ENCODE assay signal across 10 cellular contexts in the genomic region with DNA sequence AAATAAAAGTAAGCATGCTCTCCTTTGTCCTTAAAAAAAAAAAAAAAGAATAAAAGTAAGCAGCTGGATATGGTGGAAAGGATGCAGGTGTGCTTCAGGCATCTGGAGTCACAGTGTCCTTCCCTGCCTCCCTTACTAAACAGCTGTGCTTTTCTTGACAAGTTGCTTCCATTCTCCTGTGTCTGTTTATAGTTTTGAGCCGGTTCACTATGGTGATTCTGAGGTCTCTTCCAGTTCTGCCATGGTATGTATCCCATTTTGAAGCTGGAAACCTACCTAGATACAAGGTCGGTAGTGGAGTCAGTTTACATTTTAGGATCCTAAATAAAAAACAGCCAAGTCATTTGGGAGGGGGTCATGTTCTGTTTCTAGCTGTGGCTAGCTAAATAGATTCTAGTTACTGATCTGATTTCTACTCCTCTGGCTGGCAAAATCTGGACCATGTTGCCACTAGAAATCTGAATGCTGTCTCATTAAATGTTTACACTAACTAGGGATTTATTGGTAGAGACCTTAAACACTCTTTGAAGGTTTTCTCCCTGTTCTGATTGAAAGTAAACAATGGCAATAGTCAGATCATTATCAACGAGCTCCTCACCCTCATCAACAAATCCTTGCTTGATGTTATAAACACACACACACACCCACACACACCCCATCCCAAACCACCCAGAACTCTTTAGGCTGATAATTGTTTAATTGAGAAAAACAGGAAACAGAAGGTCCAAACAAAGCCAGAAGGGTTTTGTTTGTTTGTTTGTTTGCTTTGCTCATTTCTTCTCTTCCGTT. TPM values are rescaled to one million over a fixed set of nuclear protein-coding genes. Genes with fewer than 3 reads are reported as not detected.
DNase-seq lines count a peak whose midpoint lies in the region; ATAC-seq, FAIRE-seq and TF ChIP-seq lines count a peak whose summit lies in the region.
"Had no signal": no experiment of that assay in that cellular context is flagged by ENCODE, and none has a peak within 500 bp of the region (broad histone marks: within the 10 kb centered on the region; RNA-seq: fewer than 3 reads in every experiment).

No MANE protein-coding gene starts in this region.

- ATAC-seq in HG02981 (IDR thresholded peaks at IDR 0.05; ENCODE audit: unreplicated experiment) (no peak), HG03108 (IDR thresholded peaks at IDR 0.05; ENCODE audit: unreplicated experiment) (no peak)
- ATAC-seq: left ventricle myocardium superior had no signal

- no peaks in the 10 kb centered on the region for H3K27me3 ChIP-seq in parathyroid adenoma (ENCODE audit: control insufficient read depth, insufficient read depth, low read length)

- H3K4me3 ChIP-seq in parathyroid adenoma (ENCODE audit: low read depth, low read length): peak overlapping the region; percentile 25

- peak overlapping the region; percentile 60 for H3K4me2 ChIP-seq in parathyroid adenoma (ENCODE audit: low read length)

- H3K36me3 ChIP-seq in parathyroid adenoma (ENCODE audit: control insufficient read depth, insufficient read depth, low read length): no peaks in the 10 kb centered on the region

- no peak overlapping the region for H3K9ac ChIP-seq in parathyroid adenoma

- H3K27ac ChIP-seq in parathyroid adenoma: peak overlapping the region; percentile 97

- H2AFZ ChIP-seq in parathyroid adenoma: no peak overlapping the region

- DNase-seq in GM12892 (ENCODE audit: insufficient read length) (no peak), RPMI7951 (ENCODE audit: low read depth) (peak; percentile 50), KG1 (lab: John Stamatoyannopoulos, UW) (no peak)
- DNase-seq in stimulated activated naive CD4-positive, alpha-beta T cell treated with Interleukin-2 at 50 U/mL for 16 hours (lab: John Stamatoyannopoulos, UW): no peak
- DNase-seq: activated effector memory CD4-positive, alpha-beta T cell treated with anti-CD3 and anti-CD28 coated beads, Interleukin-2, amount 50 U/mL, for 16 hours; left ventricle myocardium superior had no signal

- H3K79me2 ChIP-seq in parathyroid adenoma: peaks cover 13% of the 10 kb centered on the region

- peaks cover 50% of the 10 kb centered on the region for H3K4me1 ChIP-seq in parathyroid adenoma

- TF ChIP-seq POLR2A in GM12892 (IDR thresholded peaks at IDR 0.05; ENCODE audit: low read depth, low read length): no peak

- peak; percentile 5 for FAIRE-seq in GM12892 (lab: Jason Lieb, UNC)
- peak; percentile 98 for FAIRE-seq in endometrium (lab: Jason Lieb, UNC)

- TF ChIP-seq CTCF in parathyroid adenoma (IDR thresholded peaks at IDR 0.05): no peak

- H3K9me3 ChIP-seq in parathyroid adenoma (ENCODE audit: control insufficient read depth, low read length): no peaks in the 10 kb centered on the region

RNA-seq across cellular contexts. Expression of a gene that starts 7.9 kb away (rescaled TPM):
- polyA plus RNA-seq in GM12892 (2012; ENCODE audit: missing spikeins): 12.3 TPM
- total RNA-seq in RPMI7951 (2014; rRNA removed; shearing (Covaris generic)): 8.3 and 11.7 TPM in 2 replicates
